In the genomic region with DNA sequence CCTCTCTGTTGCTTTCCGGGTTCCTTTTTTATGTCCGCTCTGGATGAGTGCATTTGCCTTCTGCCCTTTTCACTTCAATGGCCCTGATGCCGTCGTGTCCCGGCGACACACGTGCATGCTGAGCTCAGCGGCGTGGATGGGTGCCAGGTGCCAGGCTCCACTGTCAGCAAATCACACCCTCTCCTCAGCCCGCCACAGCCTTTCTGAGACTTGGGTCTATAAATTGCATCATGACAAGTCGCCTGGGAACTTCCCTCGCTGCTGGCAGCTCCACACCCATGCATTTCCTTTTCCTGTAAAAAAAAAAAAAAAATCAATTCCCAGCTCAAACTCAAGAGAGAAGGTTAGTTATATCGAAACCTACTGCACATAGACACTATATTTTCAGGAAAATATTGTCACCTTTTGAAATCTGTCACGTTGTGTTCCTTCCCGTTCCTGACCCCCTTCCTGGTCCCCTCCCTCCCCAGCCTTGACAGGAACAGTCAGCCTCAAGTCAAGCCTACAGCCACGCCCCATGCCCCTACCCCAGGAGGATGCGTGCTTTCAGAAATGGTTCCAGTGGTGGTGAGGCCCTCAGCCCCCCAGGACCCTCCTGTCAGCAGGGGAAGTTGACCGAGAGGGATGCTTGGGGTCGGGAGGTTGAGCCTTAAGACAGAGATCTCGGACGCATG, we compare ENCODE assay signal across 9 cellular contexts.
A peak's percentile ranks its signal among the peaks of the same experiment; 100 is the strongest.
DNase-seq lines count a peak whose midpoint lies in the region; ATAC-seq, FAIRE-seq and TF ChIP-seq lines count a peak whose summit lies in the region.
"Had no signal": no experiment of that assay in that cellular context is flagged by ENCODE, and none has a peak within 500 bp of the region (broad histone marks: within the 10 kb centered on the region; RNA-seq: fewer than 3 reads in every experiment).

No MANE protein-coding gene starts in this region.

- intact Hi-C loops in right cardiac atrium (cut with DNase I) = no loop called here

- peak; percentile 70 to 97 for ATAC-seq in right cardiac atrium
- ATAC-seq in HG02870 (IDR thresholded peaks at IDR 0.05; ENCODE audit: unreplicated experiment) = no peak

- H3K4me3 ChIP-seq in right cardiac atrium (ENCODE audit: low read length) = no peak overlapping the region

- H3K27me3 ChIP-seq in right cardiac atrium (ENCODE audit: control insufficient read depth, insufficient read depth) = no peaks in the 10 kb centered on the region

- no peaks in the 10 kb centered on the region for H3K4me1 ChIP-seq in right cardiac atrium (ENCODE audit: control insufficient read depth, insufficient read depth, low read length)

- no peaks in the 10 kb centered on the region for H3K9me3 ChIP-seq in right cardiac atrium (ENCODE audit: control insufficient read depth, low read length)

- FAIRE-seq in GM12892 (lab: Jason Lieb, UNC) = no peak

- H3K27ac ChIP-seq in right cardiac atrium (ENCODE audit: low read length) = peak overlapping the region; percentile 2

- DNase-seq in EL (peak; percentile 41), right cardiac atrium (peak; percentile 74 to 84 (median 83)), GM12892 (ENCODE audit: insufficient read length) (no peak), DMS 273 treated with DMSO at 0.1 percent for 48 hours (lab: John Stamatoyannopoulos, UW) (no peak), RKO (ENCODE audit: low spot score) (no peak)
- peak; percentile 2 for DNase-seq in activated CD8-positive, alpha-beta memory T cell treated with anti-CD3 and anti-CD28 coated beads, Interleukin-2, amount 50 U/mL, for 24 hours (ENCODE audit: extremely low read depth)
- DNase-seq in stimulated activated CD4-positive, alpha-beta T cell treated with anti-CD3 and anti-CD28 coated beads, Interleukin-1b, Interleukin-23, amount 100 ng/mL, for 4 hours (ENCODE audit: low read depth in 2 of 2) = peak; percentile 30 to 31
- DNase-seq: DMS79 had no signal

- WGBS in right cardiac atrium = 53% methylated on average over 21 of the region's 21 CpGs

- TF ChIP-seq POLR2A in GM12892 (IDR thresholded peaks at IDR 0.05; ENCODE audit: low read depth, low read length) = no peak

Comparison
In these comparisons a context has a peak if more than half of its experiments do, and no peak if none do; other contexts are left out.
1. DNase-seq: peak in EL (single experiment), activated CD8-positive, alpha-beta memory T cell treated with anti-CD3 and anti-CD28 coated beads, Interleukin-2, amount 50 U/mL, for 24 hours (single experiment), right cardiac atrium (3 of 3) and stimulated activated CD4-positive, alpha-beta T cell treated with anti-CD3 and anti-CD28 coated beads, Interleukin-1b, Interleukin-23, amount 100 ng/mL, for 4 hours (2 of 2); none in GM12892 (single experiment), DMS 273 treated with DMSO at 0.1 percent for 48 hours (single experiment) and RKO (single experiment).